1 cellular context compared by ENCODE assay signal in the genomic region with DNA sequence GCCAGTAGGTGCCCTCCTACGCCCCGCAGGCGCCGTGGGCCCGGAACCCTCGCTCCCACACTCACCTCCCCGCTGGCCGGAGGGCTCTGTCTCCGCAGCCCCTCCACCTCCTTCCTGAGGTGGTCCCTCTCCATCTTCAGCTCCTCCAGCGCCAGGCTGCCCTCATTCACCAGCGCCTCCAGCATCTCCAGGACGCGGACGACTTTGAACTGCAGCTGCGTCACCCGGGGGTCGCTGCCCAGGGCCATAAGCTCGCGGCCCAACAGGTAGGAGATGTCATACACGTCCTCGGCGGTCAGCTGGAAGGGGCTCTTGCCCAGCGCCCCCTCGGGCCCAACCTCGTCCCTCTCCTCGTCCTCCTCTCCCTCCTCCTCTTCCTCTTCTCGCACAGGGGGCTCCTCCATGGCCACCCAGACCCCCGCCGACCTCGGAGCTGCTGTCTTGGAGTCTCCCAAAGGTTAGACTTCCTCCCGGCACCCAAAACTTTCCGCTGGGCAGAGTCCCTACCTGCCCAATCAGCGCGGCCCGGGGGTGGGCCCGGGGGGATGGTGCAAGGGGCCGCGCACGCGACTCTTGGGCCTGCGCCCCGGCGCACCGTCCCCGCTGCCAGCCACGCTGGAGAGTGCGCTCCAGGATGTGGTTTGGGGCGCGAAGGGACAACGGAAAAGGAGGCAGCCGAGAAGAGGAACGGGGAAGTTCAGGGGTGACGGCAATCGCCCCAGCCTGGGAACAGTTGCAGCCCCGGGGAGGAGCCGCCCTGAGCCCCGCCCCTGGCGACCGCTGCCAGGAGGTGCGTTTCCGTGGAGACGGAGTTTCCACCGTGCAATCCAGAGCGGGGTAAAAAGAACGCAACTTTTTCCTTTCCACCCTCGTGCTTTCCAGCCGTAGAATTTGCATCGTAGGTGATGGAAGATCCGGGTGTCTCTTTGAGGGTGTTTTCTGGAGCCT.
TF ChIP-seq lines count a peak whose summit lies in the region.

A gene with protein sequence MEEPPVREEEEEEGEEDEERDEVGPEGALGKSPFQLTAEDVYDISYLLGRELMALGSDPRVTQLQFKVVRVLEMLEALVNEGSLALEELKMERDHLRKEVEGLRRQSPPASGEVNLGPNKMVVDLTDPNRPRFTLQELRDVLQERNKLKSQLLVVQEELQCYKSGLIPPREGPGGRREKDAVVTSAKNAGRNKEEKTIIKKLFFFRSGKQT (minus strand): TSS at position 668 of the 948 bp plus-strand sequence. CDS start 264 bp downstream, at position 404.

TF ChIP-seq in GM12878, 131 proteins besides CTCF, POLR2A, EP300 and RAD21 (continued from another document and continues in another):
- TF ChIP-seq, protein P1, sequence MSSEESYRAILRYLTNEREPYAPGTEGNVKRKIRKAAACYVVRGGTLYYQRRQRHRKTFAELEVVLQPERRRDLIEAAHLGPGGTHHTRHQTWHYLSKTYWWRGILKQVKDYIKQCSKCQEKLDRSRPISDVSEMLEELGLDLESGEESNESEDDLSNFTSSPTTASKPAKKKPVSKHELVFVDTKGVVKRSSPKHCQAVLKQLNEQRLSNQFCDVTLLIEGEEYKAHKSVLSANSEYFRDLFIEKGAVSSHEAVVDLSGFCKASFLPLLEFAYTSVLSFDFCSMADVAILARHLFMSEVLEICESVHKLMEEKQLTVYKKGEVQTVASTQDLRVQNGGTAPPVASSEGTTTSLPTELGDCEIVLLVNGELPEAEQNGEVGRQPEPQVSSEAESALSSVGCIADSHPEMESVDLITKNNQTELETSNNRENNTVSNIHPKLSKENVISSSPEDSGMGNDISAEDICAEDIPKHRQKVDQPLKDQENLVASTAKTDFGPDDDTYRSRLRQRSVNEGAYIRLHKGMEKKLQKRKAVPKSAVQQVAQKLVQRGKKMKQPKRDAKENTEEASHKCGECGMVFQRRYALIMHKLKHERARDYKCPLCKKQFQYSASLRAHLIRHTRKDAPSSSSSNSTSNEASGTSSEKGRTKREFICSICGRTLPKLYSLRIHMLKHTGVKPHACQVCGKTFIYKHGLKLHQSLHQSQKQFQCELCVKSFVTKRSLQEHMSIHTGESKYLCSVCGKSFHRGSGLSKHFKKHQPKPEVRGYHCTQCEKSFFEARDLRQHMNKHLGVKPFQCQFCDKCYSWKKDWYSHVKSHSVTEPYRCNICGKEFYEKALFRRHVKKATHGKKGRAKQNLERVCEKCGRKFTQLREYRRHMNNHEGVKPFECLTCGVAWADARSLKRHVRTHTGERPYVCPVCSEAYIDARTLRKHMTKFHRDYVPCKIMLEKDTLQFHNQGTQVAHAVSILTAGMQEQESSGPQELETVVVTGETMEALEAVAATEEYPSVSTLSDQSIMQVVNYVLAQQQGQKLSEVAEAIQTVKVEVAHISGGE (CRISPR knock-in tag; IDR thresholded peaks at IDR 0.05) = no peak
- TF ChIP-seq ZNF217 (IDR thresholded peaks at IDR 0.05) (no peak), NFIC (IDR thresholded peaks at IDR 0.05; ENCODE audit: low read depth, low read length) (peak; percentile 25; the same call in 1 of the 2 replicates), SUPT20H (IDR thresholded peaks at IDR 0.05; ENCODE audit: borderline replicate concordance, control insufficient read depth, low read depth, low read length) (no peak), NRF1 (conservative IDR thresholded peaks at IDR 0.05; ENCODE audit: low read depth, low read length) (no peak; the same call in 1 of the 2 replicates), MYB (IDR thresholded peaks at IDR 0.05; ENCODE audit: borderline replicate concordance, low read depth, low read length) (0 out of 2 replicates have a peak, but pooled peaks have one; percentile 40), MEF2A (IDR thresholded peaks at IDR 0.05; ENCODE audit: insufficient read depth, low read depth, low read length) (0 out of 2 replicates have a peak, but pooled peaks have one; percentile 56), SMARCA5 (IDR thresholded peaks at IDR 0.05) (0 out of 2 replicates have a peak, but pooled peaks have one; percentile 43), EED (IDR thresholded peaks at IDR 0.05; ENCODE audit: low read depth) (peak; percentile 98), SIX5 (IDR thresholded peaks at IDR 0.05; ENCODE audit: low read depth, low read length, severe bottlenecking) (no peak), POLR2AphosphoS2 (IDR thresholded peaks at IDR 0.05; ENCODE audit: low read depth, low read length) (peak; percentile 63; the same call in 1 of the 2 replicates), RCOR1 (conservative IDR thresholded peaks at IDR 0.05; ENCODE audit: low read depth, low read length) (no peak), SREBF1 (IDR thresholded peaks at IDR 0.05; ENCODE audit: low read length) (no peak), DPF2 (IDR thresholded peaks at IDR 0.05) (peak; percentile 88), KDM1A (IDR thresholded peaks at IDR 0.05; ENCODE audit: borderline replicate concordance) (no peak), LARP7 (IDR thresholded peaks at IDR 0.05) (peak; percentile 59), MTA3 (IDR thresholded peaks at IDR 0.05; ENCODE audit: borderline replicate concordance, low read length) (no peak; the same call in 1 of the 2 replicates), CBFB (IDR thresholded peaks at IDR 0.05; ENCODE audit: low read depth) (no peak; the same call in 1 of the 2 replicates), KAT2A (conservative IDR thresholded peaks at IDR 0.05; ENCODE audit: control insufficient read depth, low read depth, low read length) (no peak), ETV6 (conservative IDR thresholded peaks at IDR 0.05 in 1 of 2, IDR thresholded peaks at IDR 0.05 in 1 of 2; ENCODE audit: borderline replicate concordance in 1 of 2, low read depth in 1 of 2) (peak in 1 of 2 experiments; percentile 68; a peak in 2 of 4 replicates), ATF7 (IDR thresholded peaks at IDR 0.05; ENCODE audit: low read depth) (0 out of 2 replicates have a peak, but pooled peaks have one; percentile 19), IRF4 (IDR thresholded peaks at IDR 0.05; ENCODE audit: low read depth, low read length) (peak; percentile 50; the same call in 1 of the 2 replicates), RELA (IDR thresholded peaks at IDR 0.05; ENCODE audit: borderline replicate concordance, partially characterized antibody) (peak; percentile 90), TAF1 (IDR thresholded peaks at IDR 0.05; ENCODE audit: borderline replicate concordance, low read depth, low read length) (peak; percentile 47; the same call in 1 of the 2 replicates), YY1 (IDR thresholded peaks at IDR 0.05; ENCODE audit: low read depth, low read length) (no peak), BHLHE40 (IDR thresholded peaks at IDR 0.05; ENCODE audit: borderline replicate concordance in 1 of 2, low read depth in 2 of 2, low read length in 1 of 2) (peak; percentile 99), FOXK2 (IDR thresholded peaks at IDR 0.05) (no peak), SIN3A (IDR thresholded peaks at IDR 0.05; ENCODE audit: low read depth, low read length) (peak; percentile 85)
- TF ChIP-seq, protein P2, sequence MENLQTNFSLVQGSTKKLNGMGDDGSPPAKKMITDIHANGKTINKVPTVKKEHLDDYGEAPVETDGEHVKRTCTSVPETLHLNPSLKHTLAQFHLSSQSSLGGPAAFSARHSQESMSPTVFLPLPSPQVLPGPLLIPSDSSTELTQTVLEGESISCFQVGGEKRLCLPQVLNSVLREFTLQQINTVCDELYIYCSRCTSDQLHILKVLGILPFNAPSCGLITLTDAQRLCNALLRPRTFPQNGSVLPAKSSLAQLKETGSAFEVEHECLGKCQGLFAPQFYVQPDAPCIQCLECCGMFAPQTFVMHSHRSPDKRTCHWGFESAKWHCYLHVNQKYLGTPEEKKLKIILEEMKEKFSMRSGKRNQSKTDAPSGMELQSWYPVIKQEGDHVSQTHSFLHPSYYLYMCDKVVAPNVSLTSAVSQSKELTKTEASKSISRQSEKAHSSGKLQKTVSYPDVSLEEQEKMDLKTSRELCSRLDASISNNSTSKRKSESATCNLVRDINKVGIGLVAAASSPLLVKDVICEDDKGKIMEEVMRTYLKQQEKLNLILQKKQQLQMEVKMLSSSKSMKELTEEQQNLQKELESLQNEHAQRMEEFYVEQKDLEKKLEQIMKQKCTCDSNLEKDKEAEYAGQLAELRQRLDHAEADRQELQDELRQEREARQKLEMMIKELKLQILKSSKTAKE (IDR thresholded peaks at IDR 0.05; ENCODE audit: low read depth, poor library complexity, severe bottlenecking) = no peak
- TF ChIP-seq, protein P3, sequence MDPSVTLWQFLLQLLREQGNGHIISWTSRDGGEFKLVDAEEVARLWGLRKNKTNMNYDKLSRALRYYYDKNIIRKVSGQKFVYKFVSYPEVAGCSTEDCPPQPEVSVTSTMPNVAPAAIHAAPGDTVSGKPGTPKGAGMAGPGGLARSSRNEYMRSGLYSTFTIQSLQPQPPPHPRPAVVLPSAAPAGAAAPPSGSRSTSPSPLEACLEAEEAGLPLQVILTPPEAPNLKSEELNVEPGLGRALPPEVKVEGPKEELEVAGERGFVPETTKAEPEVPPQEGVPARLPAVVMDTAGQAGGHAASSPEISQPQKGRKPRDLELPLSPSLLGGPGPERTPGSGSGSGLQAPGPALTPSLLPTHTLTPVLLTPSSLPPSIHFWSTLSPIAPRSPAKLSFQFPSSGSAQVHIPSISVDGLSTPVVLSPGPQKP (IDR thresholded peaks at IDR 0.05; ENCODE audit: low read depth, low read length) = 0 out of 2 replicates have a peak, but pooled peaks have one; percentile 18
- TF ChIP-seq, protein P4, sequence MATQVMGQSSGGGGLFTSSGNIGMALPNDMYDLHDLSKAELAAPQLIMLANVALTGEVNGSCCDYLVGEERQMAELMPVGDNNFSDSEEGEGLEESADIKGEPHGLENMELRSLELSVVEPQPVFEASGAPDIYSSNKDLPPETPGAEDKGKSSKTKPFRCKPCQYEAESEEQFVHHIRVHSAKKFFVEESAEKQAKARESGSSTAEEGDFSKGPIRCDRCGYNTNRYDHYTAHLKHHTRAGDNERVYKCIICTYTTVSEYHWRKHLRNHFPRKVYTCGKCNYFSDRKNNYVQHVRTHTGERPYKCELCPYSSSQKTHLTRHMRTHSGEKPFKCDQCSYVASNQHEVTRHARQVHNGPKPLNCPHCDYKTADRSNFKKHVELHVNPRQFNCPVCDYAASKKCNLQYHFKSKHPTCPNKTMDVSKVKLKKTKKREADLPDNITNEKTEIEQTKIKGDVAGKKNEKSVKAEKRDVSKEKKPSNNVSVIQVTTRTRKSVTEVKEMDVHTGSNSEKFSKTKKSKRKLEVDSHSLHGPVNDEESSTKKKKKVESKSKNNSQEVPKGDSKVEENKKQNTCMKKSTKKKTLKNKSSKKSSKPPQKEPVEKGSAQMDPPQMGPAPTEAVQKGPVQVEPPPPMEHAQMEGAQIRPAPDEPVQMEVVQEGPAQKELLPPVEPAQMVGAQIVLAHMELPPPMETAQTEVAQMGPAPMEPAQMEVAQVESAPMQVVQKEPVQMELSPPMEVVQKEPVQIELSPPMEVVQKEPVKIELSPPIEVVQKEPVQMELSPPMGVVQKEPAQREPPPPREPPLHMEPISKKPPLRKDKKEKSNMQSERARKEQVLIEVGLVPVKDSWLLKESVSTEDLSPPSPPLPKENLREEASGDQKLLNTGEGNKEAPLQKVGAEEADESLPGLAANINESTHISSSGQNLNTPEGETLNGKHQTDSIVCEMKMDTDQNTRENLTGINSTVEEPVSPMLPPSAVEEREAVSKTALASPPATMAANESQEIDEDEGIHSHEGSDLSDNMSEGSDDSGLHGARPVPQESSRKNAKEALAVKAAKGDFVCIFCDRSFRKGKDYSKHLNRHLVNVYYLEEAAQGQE (IDR thresholded peaks at IDR 0.05; ENCODE audit: low read depth, low read length) = no peak
- TF ChIP-seq, protein P5, sequence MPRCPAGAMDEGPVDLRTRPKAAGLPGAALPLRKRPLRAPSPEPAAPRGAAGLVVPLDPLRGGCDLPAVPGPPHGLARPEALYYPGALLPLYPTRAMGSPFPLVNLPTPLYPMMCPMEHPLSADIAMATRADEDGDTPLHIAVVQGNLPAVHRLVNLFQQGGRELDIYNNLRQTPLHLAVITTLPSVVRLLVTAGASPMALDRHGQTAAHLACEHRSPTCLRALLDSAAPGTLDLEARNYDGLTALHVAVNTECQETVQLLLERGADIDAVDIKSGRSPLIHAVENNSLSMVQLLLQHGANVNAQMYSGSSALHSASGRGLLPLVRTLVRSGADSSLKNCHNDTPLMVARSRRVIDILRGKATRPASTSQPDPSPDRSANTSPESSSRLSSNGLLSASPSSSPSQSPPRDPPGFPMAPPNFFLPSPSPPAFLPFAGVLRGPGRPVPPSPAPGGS (IDR thresholded peaks at IDR 0.05; ENCODE audit: borderline replicate concordance, insufficient read depth, low read depth, low read length, poor library complexity, severe bottlenecking) = peak; percentile 74
- TF ChIP-seq, protein P6, sequence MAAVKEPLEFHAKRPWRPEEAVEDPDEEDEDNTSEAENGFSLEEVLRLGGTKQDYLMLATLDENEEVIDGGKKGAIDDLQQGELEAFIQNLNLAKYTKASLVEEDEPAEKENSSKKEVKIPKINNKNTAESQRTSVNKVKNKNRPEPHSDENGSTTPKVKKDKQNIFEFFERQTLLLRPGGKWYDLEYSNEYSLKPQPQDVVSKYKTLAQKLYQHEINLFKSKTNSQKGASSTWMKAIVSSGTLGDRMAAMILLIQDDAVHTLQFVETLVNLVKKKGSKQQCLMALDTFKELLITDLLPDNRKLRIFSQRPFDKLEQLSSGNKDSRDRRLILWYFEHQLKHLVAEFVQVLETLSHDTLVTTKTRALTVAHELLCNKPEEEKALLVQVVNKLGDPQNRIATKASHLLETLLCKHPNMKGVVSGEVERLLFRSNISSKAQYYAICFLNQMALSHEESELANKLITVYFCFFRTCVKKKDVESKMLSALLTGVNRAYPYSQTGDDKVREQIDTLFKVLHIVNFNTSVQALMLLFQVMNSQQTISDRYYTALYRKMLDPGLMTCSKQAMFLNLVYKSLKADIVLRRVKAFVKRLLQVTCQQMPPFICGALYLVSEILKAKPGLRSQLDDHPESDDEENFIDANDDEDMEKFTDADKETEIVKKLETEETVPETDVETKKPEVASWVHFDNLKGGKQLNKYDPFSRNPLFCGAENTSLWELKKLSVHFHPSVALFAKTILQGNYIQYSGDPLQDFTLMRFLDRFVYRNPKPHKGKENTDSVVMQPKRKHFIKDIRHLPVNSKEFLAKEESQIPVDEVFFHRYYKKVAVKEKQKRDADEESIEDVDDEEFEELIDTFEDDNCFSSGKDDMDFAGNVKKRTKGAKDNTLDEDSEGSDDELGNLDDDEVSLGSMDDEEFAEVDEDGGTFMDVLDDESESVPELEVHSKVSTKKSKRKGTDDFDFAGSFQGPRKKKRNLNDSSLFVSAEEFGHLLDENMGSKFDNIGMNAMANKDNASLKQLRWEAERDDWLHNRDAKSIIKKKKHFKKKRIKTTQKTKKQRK (IDR thresholded peaks at IDR 0.05; ENCODE audit: low read depth, low read length) = no peak
